In genomic region chr19:38335949-38336637, GRCh38 we compare ENCODE assay signal across 8 cellular contexts. TPM values are rescaled to one million over a fixed set of nuclear protein-coding genes. Genes with fewer than 3 reads are reported as not detected.
DNase-seq lines count a peak whose midpoint lies in the region; ATAC-seq and TF ChIP-seq lines count a peak whose summit lies in the region.

No MANE protein-coding gene starts in this region.

- H3K27me3 ChIP-seq in BLaER1 treated with 17β-estradiol and CSF1 and Interleukin-3, amounts not matched to agents 10 nM and 100 nM = no peaks in the 10 kb centered on the region
- no peaks in the 10 kb centered on the region for H3K27me3 ChIP-seq in colonic mucosa

- no peaks in the 10 kb centered on the region for H3K9me3 Mint-ChIP-seq in activated CD4-positive, alpha-beta T cell treated with anti-CD3 and anti-CD28 coated beads, Interleukin-2, amount 10 ng/mL, durations not matched to agents 24 days and 14 days

- peak overlapping the region; percentile 100 for H3K4me3 Mint-ChIP-seq in activated CD4-positive, alpha-beta T cell treated with anti-CD3 and anti-CD28 coated beads, Interleukin-2, amount 10 ng/mL, durations not matched to agents 24 days and 14 days

- ATAC-seq in GM19328 (IDR thresholded peaks at IDR 0.05; ENCODE audit: unreplicated experiment) (peak; percentile 64), HG03460 (IDR thresholded peaks at IDR 0.05; ENCODE audit: unreplicated experiment) (peak; percentile 64), left lobe of liver (peak; percentile 86)

- intact Hi-C loops in activated CD4-positive, alpha-beta T cell treated with anti-CD3 and anti-CD28 coated beads, Interleukin-2, amount 10 ng/mL, durations not matched to agents 24 days and 14 days (cut with micrococcal nuclease) = loop anchor here (1.0 to 5.0 kb wide), 12 partner anchors 20 to 561 kb away; partner anchors contain the start of genes FAM98C, GGN, NFKBIB and PSMD8
- intact Hi-C loops in colonic mucosa (cut with DNase I) = loop anchor here (2.0 to 5.0 kb wide), 3 partner anchors 36 to 101 kb away; partner anchors contain the start of gene PSMD8

- peaks cover 3% of the 10 kb centered on the region for H3K36me3 Mint-ChIP-seq in activated CD4-positive, alpha-beta T cell treated with anti-CD3 and anti-CD28 coated beads, Interleukin-2, amount 10 ng/mL, durations not matched to agents 24 days and 14 days (ENCODE audit: low read depth)

- H3K4me1 Mint-ChIP-seq in activated CD4-positive, alpha-beta T cell treated with anti-CD3 and anti-CD28 coated beads, Interleukin-2, amount 10 ng/mL, durations not matched to agents 24 days and 14 days = peaks cover 14% of the 10 kb centered on the region

- peak overlapping the region; percentile 67 to 83 (median 75) for H3K4me3 ChIP-seq in BLaER1 treated with 17β-estradiol and CSF1 and Interleukin-3, amounts not matched to agents 10 nM and 100 nM
- H3K4me3 ChIP-seq in colonic mucosa = peak overlapping the region; percentile 64

- H4K20me1 ChIP-seq in BLaER1 treated with 17β-estradiol and CSF1 and Interleukin-3, amounts not matched to agents 10 nM and 100 nM = peaks cover 0 to under 1% (median 0%) of the 10 kb centered on the region in 11 experiments; a peak in 1 of 22 replicates

- peak overlapping the region; percentile 84 to 98 (median 92) for H3K4me2 ChIP-seq in BLaER1 treated with 17β-estradiol and CSF1 and Interleukin-3, amounts not matched to agents 10 nM and 100 nM

- TF ChIP-seq CTCF in colonic mucosa (IDR thresholded peaks at IDR 0.05) = no peak

- H3K4me1 ChIP-seq in BLaER1 treated with 17β-estradiol and CSF1 and Interleukin-3, amounts not matched to agents 10 nM and 100 nM = peaks cover 8 to 15% (median 13%) of the 10 kb centered on the region in 10 experiments; a peak in 19 of 20 replicates
- H3K4me1 ChIP-seq in colonic mucosa = no peaks in the 10 kb centered on the region

- no peaks in the 10 kb centered on the region for H3K27me3 Mint-ChIP-seq in activated CD4-positive, alpha-beta T cell treated with anti-CD3 and anti-CD28 coated beads, Interleukin-2, amount 10 ng/mL, durations not matched to agents 24 days and 14 days

- no peaks in the 10 kb centered on the region for H3K9me3 ChIP-seq in BLaER1 treated with 17β-estradiol and CSF1 and Interleukin-3, amounts not matched to agents 10 nM and 100 nM (replicated peaks in 1 of 11)
- no peaks in the 10 kb centered on the region for H3K9me3 ChIP-seq in colonic mucosa

- H3K36me3 ChIP-seq in BLaER1 treated with 17β-estradiol and CSF1 and Interleukin-3, amounts not matched to agents 10 nM and 100 nM = peaks cover 0 to 8% (median 5%) of the 10 kb centered on the region in 11 experiments; a peak in 12 of 22 replicates
- no peaks in the 10 kb centered on the region for H3K36me3 ChIP-seq in colonic mucosa

- peak overlapping the region; percentile 55 to 77 (median 74) for H3K9ac ChIP-seq in BLaER1 treated with 17β-estradiol and CSF1 and Interleukin-3, amounts not matched to agents 10 nM and 100 nM
- H3K9ac ChIP-seq in colonic mucosa (ENCODE audit: low read depth in 2 of 2, low read length in 2 of 2) = peak overlapping the region; percentile 77 to 91

- DNase-seq in NCI-H526 (lab: John Stamatoyannopoulos, UW) = peak; percentile 95 to 99
- DNase-seq in activated CD4-positive, alpha-beta T cell treated with anti-CD3 and anti-CD28 coated beads, Interleukin-2, amount 10 ng/mL, durations not matched to agents 24 days and 14 days = peak; percentile 98
- DNase-seq in colonic mucosa = peak; percentile 98
- peak; percentile 96 for DNase-seq in left lobe of liver (ENCODE audit: low spot score)
- DNase-seq in stimulated activated CD4-positive, alpha-beta T cell treated with anti-CD3 and anti-CD28 coated beads, Interleukin-1b, Interleukin-23, amount 100 ng/mL, for 48 hours = peak; percentile 97

- peak overlapping the region; percentile 100 for H3K27ac Mint-ChIP-seq in activated CD4-positive, alpha-beta T cell treated with anti-CD3 and anti-CD28 coated beads, Interleukin-2, amount 10 ng/mL, durations not matched to agents 24 days and 14 days

- peak overlapping the region; percentile 49 to 79 (median 71); a peak in 20 of 22 replicates for H3K27ac ChIP-seq in BLaER1 treated with 17β-estradiol and CSF1 and Interleukin-3, amounts not matched to agents 10 nM and 100 nM
- H3K27ac ChIP-seq in colonic mucosa = peak overlapping the region; percentile 89

RNA-seq across cellular contexts. Expression of gene CATSPERG, which starts 0.5 kb away (rescaled TPM):
- total RNA-seq in activated CD4-positive, alpha-beta T cell treated with anti-CD3 and anti-CD28 coated beads, Interleukin-2, amount 10 ng/mL, durations not matched to agents 24 days and 14 days = 3.4 and 3.7 TPM in 2 replicates
- total RNA-seq in colonic mucosa = 1 to 10 TPM; 3.2 to 8.4 TPM
- total RNA-seq in left lobe of liver = 4.0 TPM

RNA-seq across cellular contexts. Expression of gene KCNK6, which starts 16.4 kb away (rescaled TPM):
- 18.7 and 20.1 TPM in 2 replicates for total RNA-seq in activated CD4-positive, alpha-beta T cell treated with anti-CD3 and anti-CD28 coated beads, Interleukin-2, amount 10 ng/mL, durations not matched to agents 24 days and 14 days
- total RNA-seq in colonic mucosa (10 to 100 TPM; 19.8 to 23.4 TPM), left lobe of liver (1.4 TPM)

RNA-seq across cellular contexts. Expression of gene YIF1B, which starts 20.3 kb away (rescaled TPM):
- 83.4 and 84.7 TPM in 2 replicates for total RNA-seq in activated CD4-positive, alpha-beta T cell treated with anti-CD3 and anti-CD28 coated beads, Interleukin-2, amount 10 ng/mL, durations not matched to agents 24 days and 14 days
- 10 to 100 TPM; 28.8 to 58.3 TPM for total RNA-seq in colonic mucosa
- 41.7 TPM for total RNA-seq in left lobe of liver

RNA-seq across cellular contexts. Expression of gene C19orf33, which starts 32.0 kb away (rescaled TPM):
- 0.52 TPM in 1 of 2 replicates, not detected in the other for total RNA-seq in activated CD4-positive, alpha-beta T cell treated with anti-CD3 and anti-CD28 coated beads, Interleukin-2, amount 10 ng/mL, durations not matched to agents 24 days and 14 days
- 100 to 1,000 TPM; 111 to 159 TPM for total RNA-seq in colonic mucosa
- total RNA-seq in left lobe of liver = 0.40 TPM

RNA-seq across cellular contexts. Expression of gene PSMD8, which starts 38.3 kb away (rescaled TPM):
- 314 and 315 TPM in 2 replicates for total RNA-seq in activated CD4-positive, alpha-beta T cell treated with anti-CD3 and anti-CD28 coated beads, Interleukin-2, amount 10 ng/mL, durations not matched to agents 24 days and 14 days
- total RNA-seq in colonic mucosa (100 to 1,000 TPM; 126 to 184 TPM), left lobe of liver (62.5 TPM)

Comparison
In these comparisons a context has a peak if more than half of its experiments do, and no peak if none do; other contexts are left out.
1. Peak in every context shown above with its lines: DNase-seq, ATAC-seq, H3K4me3 ChIP-seq and H3K27ac ChIP-seq.